ENCODE assay signal across 13 cellular contexts in genomic region chr7:151863386-151864079, GRCh38. TPM values are rescaled to one million over a fixed set of nuclear protein-coding genes. Genes with fewer than 3 reads are reported as not detected.
A peak's percentile ranks its signal among the peaks of the same experiment; 100 is the strongest.
DNase-seq lines count a peak whose midpoint lies in the region; ATAC-seq, FAIRE-seq and TF ChIP-seq lines count a peak whose summit lies in the region.
"Had no signal": no experiment of that assay in that cellular context is flagged by ENCODE, and none has a peak within 500 bp of the region (broad histone marks: within the 10 kb centered on the region; RNA-seq: fewer than 3 reads in every experiment).

No MANE protein-coding gene starts in this region.

- intact Hi-C loops in PC-3 (cut with micrococcal nuclease) (no loop called here), left colon (cut with DNase I, micrococcal nuclease) (no loop called here)

- H3K4me2 ChIP-seq in A549: no peak overlapping the region
- H3K4me2 ChIP-seq in PC-3 (ENCODE audit: low read length): no peak overlapping the region

- TF ChIP-seq RAD21 in A549 (conservative IDR thresholded peaks at IDR 0.05 in 1 of 2, IDR thresholded peaks at IDR 0.05 in 1 of 2): peak; percentile 17 to 21; a peak in 1 of 5 replicates

- no peaks in the 10 kb centered on the region for H3K4me1 ChIP-seq in A549
- H3K4me1 ChIP-seq in PC-3 (ENCODE audit: insufficient read depth, low read length): peaks cover 8% of the 10 kb centered on the region; the same call in 1 of the 2 replicates

- no peak overlapping the region for H3K9ac ChIP-seq in PC-3 (ENCODE audit: low read length)

- ATAC-seq in A549 (peak; percentile 74 to 77; a peak in 5 of 6 replicates), PC-3 (peak; percentile 39), left colon (peak; percentile 58), GM21515 (IDR thresholded peaks at IDR 0.05; ENCODE audit: unreplicated experiment) (no peak), GM19463 (IDR thresholded peaks at IDR 0.05; ENCODE audit: unreplicated experiment) (no peak), GM21360 (IDR thresholded peaks at IDR 0.05; ENCODE audit: unreplicated experiment) (no peak)

- POLR2A ChIA-PET in A549 (lab: Yijun Ruan, JAX) (no interaction called here), PC-3 (lab: Charles Lee; ENCODE audit: unreplicated experiment) (interaction anchor here (0.6 kb wide), 1 partner anchor 49 kb away, joined by 5 read pairs; no protein-coding TSS in a partner anchor)

- no TSS peak for BruUV-seq in PC-3 (replicated peaks; lab: Mats Ljungman, UMichigan)

- no peaks in the 10 kb centered on the region for H3K9me2 ChIP-seq in PC-3 (replicated peaks; ENCODE audit: low read length)

- CTCF ChIA-PET in A549 (lab: Yijun Ruan, JAX): interaction anchor here (1.3 to 1.6 kb wide), 4 partner anchors 17 to 81 kb away, joined by 3 to 6 read pairs (median 4); no protein-coding TSS in a partner anchor
- CTCF ChIA-PET in PC-3 (lab: Charles Lee): interaction anchor here (0.6 to 0.9 kb wide), 2 partner anchors 71 to 81 kb away, joined by 3 to 7 read pairs; no protein-coding TSS in a partner anchor

- H3K27me3 ChIP-seq in PC-3 (ENCODE audit: low read length): no peaks in the 10 kb centered on the region
- H3K27me3 ChIP-seq: vagina had no signal

- H3K27ac ChIP-seq in A549 (no peak overlapping the region), PC-3 (ENCODE audit: low read length) (no peak overlapping the region)
- H3K27ac ChIP-seq: epithelial cell of prostate, skin epidermis, vagina had no signal

- peak in 1 of 2 experiments; percentile 41 for DNase-seq in A549 (ENCODE audit: low read depth in 1 of 2, low spot score in 1 of 2)
- no peak for DNase-seq in GM10266 (ENCODE audit: extremely low spot score)
- DNase-seq in PC-3: no peak
- no peak for DNase-seq in left colon
- DNase-seq in stimulated activated naive CD4-positive, alpha-beta T cell (lab: John Stamatoyannopoulos, UW): no peak
- DNase-seq: activated T-cell treated with anti-CD3 and anti-CD28 coated beads, Interleukin-2, amount 50 U/mL, for 1 hour; NCI-H2029 treated with DMSO at 0.1 percent for 48 hours had no signal

- no peaks in the 10 kb centered on the region for H3K79me2 ChIP-seq in PC-3 (ENCODE audit: low read length)

- H3F3A ChIP-seq in PC-3 (ENCODE audit: low read length, unreplicated experiment): no peaks in the 10 kb centered on the region

- TF ChIP-seq CTCF in A549 (IDR thresholded peaks at IDR 0.05) (peak; percentile 15; the same call in 1 of the 3 replicates), GM10266 (IDR thresholded peaks at IDR 0.05; ENCODE audit: control insufficient read depth, insufficient read depth, low read depth, missing control alignments) (peak; percentile 18), PC-3 (conservative IDR thresholded peaks at IDR 0.05; ENCODE audit: low read depth, low read length) (no peak)

- no peak for TF ChIP-seq POLR2A in A549 (IDR thresholded peaks at IDR 0.05; ENCODE audit: low read length)

- no peak for TF ChIP-seq EP300 in A549 (IDR thresholded peaks at IDR 0.05)

- H3K9me3 ChIP-seq in A549 (no peaks in the 10 kb centered on the region), PC-3 (ENCODE audit: low read length) (no peaks in the 10 kb centered on the region)
- H3K9me3 ChIP-seq: vagina had no signal

- no peak overlapping the region for H2AFZ ChIP-seq in PC-3 (ENCODE audit: low read length)

- no peak for FAIRE-seq in A549 (lab: Jason Lieb, UNC)

- no peak overlapping the region for H3K4me3 ChIP-seq in A549
- no peak overlapping the region for H3K4me3 ChIP-seq in PC-3 (ENCODE audit: low read length)
- H3K4me3 ChIP-seq: skin epidermis, vagina had no signal

- no peaks in the 10 kb centered on the region for H4K20me1 ChIP-seq in PC-3 (ENCODE audit: low read length)

- H3K36me3 ChIP-seq in PC-3 (ENCODE audit: low read depth, low read length): no peaks in the 10 kb centered on the region
- H3K36me3 ChIP-seq: vagina had no signal

- 88% methylated on average over 11 of the region's 11 CpGs for WGBS in A549 (ENCODE audit: missing lambda C conversion rate)

TF ChIP-seq in A549, 52 proteins besides CTCF, POLR2A, EP300 and RAD21:
- no peak for TF ChIP-seq RFX5 (IDR thresholded peaks at IDR 0.05)
- no peak for TF ChIP-seq GATA3 (IDR thresholded peaks at IDR 0.05; ENCODE audit: borderline replicate concordance)
- TF ChIP-seq SMC3 (IDR thresholded peaks at IDR 0.05): peak; percentile 27; the same call in 1 of the 3 replicates
- no peak for TF ChIP-seq JUNB (IDR thresholded peaks at IDR 0.05)
- TF ChIP-seq JUN (IDR thresholded peaks at IDR 0.05): no peak
- TF ChIP-seq ZSCAN20 (CRISPR knock-in tag; IDR thresholded peaks at IDR 0.05): no peak
- TF ChIP-seq SREBF2 (IDR thresholded peaks at IDR 0.05): no peak

RNA-seq across cellular contexts. Expression of gene PRKAG2, which starts 13.4 kb away (rescaled TPM):
- polyA plus RNA-seq in A549 (2011; rRNA removed) (23.0 and 31.7 TPM in 2 replicates), A549 (2017; fragmentation: RNase III; extraction: RNeasy Plus Mini Kit Qiagen cat#74134 plus additional on column Dnase treatment) (26.5 to 32.2 TPM (median 31.3 TPM) in 3 replicates)
- 15.6 and 16.2 TPM in 2 replicates for polyA plus RNA-seq in A549 (2012; cell fraction: cytosol; rRNA removed)
- polyA plus RNA-seq in A549 (2012; cell fraction: nucleus; rRNA removed): 8.0 and 12.4 TPM in 2 replicates
- polyA minus RNA-seq in A549 (2011; rRNA and poly(A)+ RNA removed): 6.5 and 8.0 TPM in 2 replicates
- total RNA-seq in PC-3 (2014; rRNA removed) (21.5 and 23.9 TPM in 2 replicates), left colon (10 to 100 TPM; 46.1 to 54.6 TPM)

Comparison
In these comparisons a context has a peak if more than half of its experiments do, and no peak if none do; other contexts are left out.
1. ATAC-seq: peak in A549 (2 of 2), PC-3 (single experiment) and left colon (single experiment); none in GM21515 (single experiment), GM19463 (single experiment) and GM21360 (single experiment).